In genomic region chr6:129662980-129663431, GRCh38 we compare ENCODE assay signal across 9 cellular contexts. TPM values are rescaled to one million over a fixed set of nuclear protein-coding genes. Genes with fewer than 3 reads are reported as not detected.
DNase-seq lines count a peak whose midpoint lies in the region; ATAC-seq and TF ChIP-seq lines count a peak whose summit lies in the region.
"Had no signal": no experiment of that assay in that cellular context is flagged by ENCODE, and none has a peak within 500 bp of the region (broad histone marks: within the 10 kb centered on the region; RNA-seq: fewer than 3 reads in every experiment).

No MANE protein-coding gene starts in this region.

- TF ChIP-seq CTCF in GM10266 (IDR thresholded peaks at IDR 0.05; ENCODE audit: control insufficient read depth, insufficient read depth, low read depth, missing control alignments) = no peak
- TF ChIP-seq CTCF in brain microvascular endothelial cell (IDR thresholded peaks at IDR 0.05; ENCODE audit: low read depth, low read length, missing control alignments) = no peak

- H3K36me3 ChIP-seq in brain microvascular endothelial cell (replicated peaks) = no peaks in the 10 kb centered on the region

- no peaks in the 10 kb centered on the region for H3K27me3 ChIP-seq in brain microvascular endothelial cell (replicated peaks)

- no peak overlapping the region for H3K4me3 ChIP-seq in brain microvascular endothelial cell (ENCODE audit: low read depth, low read length)

- in situ Hi-C loops in brain microvascular endothelial cell (cut with HindIII; ENCODE audit: low pct_ligation_motif_present, low sequenced_read_pairs) = no loop called here

- ATAC-seq in GM19035 (IDR thresholded peaks at IDR 0.05; ENCODE audit: unreplicated experiment) = peak; percentile 57
- ATAC-seq in HG02798 (IDR thresholded peaks at IDR 0.05; ENCODE audit: poor library complexity, unreplicated experiment) = peak; percentile 58
- ATAC-seq: T-helper 17 cell had no signal

- DNase-seq in GM10266 (ENCODE audit: extremely low spot score) (peak; percentile 20), HUDEP-2 (lab: John Stamatoyannopoulos, UW; ENCODE audit: unreplicated experiment in 76 of 76) (peak in 63 of 76 experiments; percentile 14 to 95 (median 76)), AG08395 (ENCODE audit: low spot score) (no peak), brain microvascular endothelial cell (no peak), SK-N-DZ (ENCODE audit: low spot score) (no peak), DMS 273 treated with DMSO at 0.1 percent for 48 hours (lab: John Stamatoyannopoulos, UW) (no peak)
- DNase-seq: T-helper 17 cell had no signal

- H3K27ac ChIP-seq in brain microvascular endothelial cell = no peak overlapping the region

RNA-seq across cellular contexts. Expression of gene ARHGAP18, which starts 47.0 kb away (rescaled TPM):
- 0.83 and 1.2 TPM in 2 replicates for polyA plus RNA-seq in SK-N-DZ (2014; cell fraction: cytosol; rRNA removed)
- polyA plus RNA-seq in SK-N-DZ (2014; cell fraction: nucleus; rRNA removed) = 0.19 and 0.30 TPM in 2 replicates

Comparison
In these comparisons a context has a peak if more than half of its experiments do, and no peak if none do; other contexts are left out.
1. DNase-seq: peak in GM10266 (single experiment) and HUDEP-2 (63 of 76); none in AG08395 (single experiment), brain microvascular endothelial cell (single experiment), SK-N-DZ (single experiment) and DMS 273 treated with DMSO at 0.1 percent for 48 hours (single experiment).